ENCODE assay signal across 12 cellular contexts in genomic region chr3:169886671-169887070, GRCh38. TPM values are rescaled to one million over a fixed set of nuclear protein-coding genes. Genes with fewer than 3 reads are reported as not detected.
DNase-seq lines count a peak whose midpoint lies in the region; ATAC-seq, FAIRE-seq and TF ChIP-seq lines count a peak whose summit lies in the region.
"Had no signal": no experiment of that assay in that cellular context is flagged by ENCODE, and none has a peak within 500 bp of the region (broad histone marks: within the 10 kb centered on the region; RNA-seq: fewer than 3 reads in every experiment).

No MANE protein-coding gene starts in this region.

- no peak for ATAC-seq in GM18502 (IDR thresholded peaks at IDR 0.05; ENCODE audit: poor library complexity, unreplicated experiment)
- no peak for ATAC-seq in GM18909 (IDR thresholded peaks at IDR 0.05; ENCODE audit: poor library complexity, unreplicated experiment)
- no peak for ATAC-seq in foreskin keratinocyte

- H3K4me2 ChIP-seq in Karpas-422 (ENCODE audit: low read depth, low read length, poor library complexity, severe bottlenecking): peak overlapping the region; percentile 43
- H3K4me2 ChIP-seq: KMS-11 had no signal

- DNase-seq in Karpas-422 (no peak), cerebellar cortex (ENCODE audit: low spot score) (peak; percentile 63), iris pigment epithelial cell (ENCODE audit: low read depth) (peak; percentile 9), substantia nigra (lab: John Stamatoyannopoulos, UW) (peak in 45 of 49 donors; percentile 3 to 76 (median 41)), foreskin keratinocyte (no peak), RCC 7860 (ENCODE audit: low spot score) (no peak)
- DNase-seq: activated naive CD4-positive, alpha-beta T cell; GDM1 had no signal

- H3K9ac ChIP-seq in Karpas-422 (ENCODE audit: low read length): no peak overlapping the region
- H3K9ac ChIP-seq: KMS-11 had no signal

- H3K9me3 ChIP-seq in Karpas-422 (ENCODE audit: low read length): no peaks in the 10 kb centered on the region

- H3K27ac ChIP-seq in Karpas-422 (ENCODE audit: low read length) (no peak overlapping the region), substantia nigra (ENCODE audit: low read depth, low read length, poor library complexity, severe bottlenecking) (peak overlapping the region; percentile 55), foreskin keratinocyte (no peak overlapping the region)
- H3K27ac ChIP-seq: epithelial cell of prostate, KMS-11 had no signal

- H3K36me3 ChIP-seq in Karpas-422 (ENCODE audit: insufficient read depth, low read length): no peaks in the 10 kb centered on the region

- peaks cover 16% of the 10 kb centered on the region for H3K4me1 ChIP-seq in Karpas-422 (ENCODE audit: low read length)
- no peaks in the 10 kb centered on the region for H3K4me1 ChIP-seq in foreskin keratinocyte

- H4K20me1 ChIP-seq in Karpas-422 (ENCODE audit: insufficient read depth, low read depth, low read length): no peaks in the 10 kb centered on the region

- H3K4me3 ChIP-seq in Karpas-422 (ENCODE audit: low read length): no peak overlapping the region

- no peaks in the 10 kb centered on the region for H3K27me3 ChIP-seq in Karpas-422 (ENCODE audit: low read length)
- peaks cover 21% of the 10 kb centered on the region for H3K27me3 ChIP-seq in foreskin keratinocyte

- H2AFZ ChIP-seq in Karpas-422 (ENCODE audit: low read length): peak overlapping the region; percentile 59; the same call in 1 of the 2 replicates

- no peak for TF ChIP-seq CTCF in foreskin keratinocyte (conservative IDR thresholded peaks at IDR 0.05)

- H3K9me2 ChIP-seq in Karpas-422 (replicated peaks; ENCODE audit: insufficient read depth, low read length): no peaks in the 10 kb centered on the region

- H3K79me2 ChIP-seq in Karpas-422 (ENCODE audit: low read length): no peaks in the 10 kb centered on the region

- no peak for FAIRE-seq in RCC 7860 (lab: Jason Lieb, UNC)

RNA-seq across cellular contexts. Expression of gene LRRC31, which starts 16.9 kb away (rescaled TPM):
- total RNA-seq in Karpas-422 (2014; rRNA removed; shearing (Covaris generic); ENCODE audit: low replicate concordance): not detected in 2 replicates
- not detected in 2 replicates for total RNA-seq in foreskin keratinocyte
- polyA plus RNA-seq in foreskin keratinocyte: not detected in 2 replicates

RNA-seq across cellular contexts. Expression of gene SAMD7, which starts 24.7 kb away (rescaled TPM):
- not detected in 2 replicates for total RNA-seq in Karpas-422 (2014; rRNA removed; shearing (Covaris generic); ENCODE audit: low replicate concordance)
- not detected in 2 replicates for total RNA-seq in foreskin keratinocyte
- polyA plus RNA-seq in foreskin keratinocyte: not detected in 2 replicates

Comparison
In these comparisons a context has a peak if more than half of its experiments do, and no peak if none do; other contexts are left out.
1. DNase-seq: peak in cerebellar cortex (single experiment), iris pigment epithelial cell (single experiment) and substantia nigra (45 of 49); none in Karpas-422 (single experiment), foreskin keratinocyte (0 of 2) and RCC 7860 (single experiment).